9 cellular contexts compared by ENCODE assay signal in the genomic region with DNA sequence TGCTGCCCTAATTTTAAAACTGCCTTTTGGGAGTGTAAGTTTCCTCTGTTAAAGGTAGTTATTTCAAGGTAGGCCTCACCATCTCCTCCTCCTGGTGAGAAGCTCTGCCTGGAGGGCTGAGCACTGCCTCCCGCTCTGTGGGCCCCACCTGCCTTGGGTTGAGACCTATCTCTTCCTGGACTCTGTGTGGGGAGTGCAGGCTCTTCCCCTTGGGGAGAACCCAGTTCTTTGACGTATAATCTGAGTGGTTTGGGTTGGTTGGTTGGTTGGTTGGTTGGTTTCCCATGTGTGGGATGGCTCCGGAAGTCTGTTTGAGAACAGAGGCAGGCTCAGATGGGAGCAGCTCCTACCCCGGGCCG. TPM values are rescaled to one million over a fixed set of nuclear protein-coding genes. Genes with fewer than 3 reads are reported as not detected.
A peak's percentile ranks its signal among the peaks of the same experiment; 100 is the strongest.
DNase-seq lines count a peak whose midpoint lies in the region; ATAC-seq and TF ChIP-seq lines count a peak whose summit lies in the region.
"Had no signal": no experiment of that assay in that cellular context is flagged by ENCODE, and none has a peak within 500 bp of the region (broad histone marks: within the 10 kb centered on the region; RNA-seq: fewer than 3 reads in every experiment).

No MANE protein-coding gene starts in this region.

- H3K9me3 Mint-ChIP-seq in activated T-cell treated with anti-CD3 and anti-CD28 coated beads, Interleukin-2, amount 50 U/mL, for 72 hours: peaks cover 0 to 3% of the 10 kb centered on the region in 2 donors

- peaks cover 0 to 8% (median 3%) of the 10 kb centered on the region in 9 donors for H3K36me3 ChIP-seq in heart left ventricle
- H3K36me3 ChIP-seq in tibial nerve: peaks cover 0 to 4% (median 0%) of the 10 kb centered on the region in 3 donors

- no peak for TF ChIP-seq EP300 in tibial nerve (IDR thresholded peaks at IDR 0.05)

- H3K4me1 Mint-ChIP-seq in activated T-cell treated with anti-CD3 and anti-CD28 coated beads, Interleukin-2, amount 50 U/mL, for 72 hours (ENCODE audit: low read depth): peaks cover 59% of the 10 kb centered on the region

- H3K4me3 ChIP-seq in heart left ventricle: no peak overlapping the region
- H3K4me3 ChIP-seq in tibial nerve: no peak overlapping the region

- TF ChIP-seq CTCF in heart left ventricle (IDR thresholded peaks at IDR 0.05) (no peak), tibial nerve (IDR thresholded peaks at IDR 0.05) (no peak)

- no peaks in the 10 kb centered on the region for H3K27me3 ChIP-seq in heart left ventricle
- no peaks in the 10 kb centered on the region for H3K27me3 ChIP-seq in layer of hippocampus (ENCODE audit: control insufficient read depth, insufficient read depth, low read length)
- H3K27me3 ChIP-seq in tibial nerve: no peaks in the 10 kb centered on the region

- H3K27ac Mint-ChIP-seq in activated T-cell treated with anti-CD3 and anti-CD28 coated beads, Interleukin-2, amount 50 U/mL, for 72 hours: peak overlapping the region; percentile 88

- H3K9me3 ChIP-seq in heart left ventricle (no peaks in the 10 kb centered on the region), tibial nerve (no peaks in the 10 kb centered on the region)

- no peaks in the 10 kb centered on the region for H3K27me3 Mint-ChIP-seq in activated T-cell treated with anti-CD3 and anti-CD28 coated beads, Interleukin-2, amount 50 U/mL, for 72 hours (ENCODE audit: low read depth)

- peak overlapping the region; percentile 75 to 96 (median 92) for H3K27ac ChIP-seq in heart left ventricle
- peak overlapping the region; percentile 74 for H3K27ac ChIP-seq in layer of hippocampus (ENCODE audit: low read depth, low read length)
- H3K27ac ChIP-seq in tibial nerve: peak overlapping the region; percentile 73 to 95 (median 88)

- intact Hi-C loops in heart left ventricle (cut with DNase I) (no loop called here), left ventricle myocardium superior (cut with micrococcal nuclease) (no loop called here)

- H3K4me1 ChIP-seq in heart left ventricle: peaks cover 22 to 100% (median 86%) of the 10 kb centered on the region in 12 donors
- peaks cover 0 to 99% (median 71%) of the 10 kb centered on the region in 4 donors for H3K4me1 ChIP-seq in tibial nerve

- no peak for ATAC-seq in heart left ventricle
- ATAC-seq in left ventricle myocardium superior: no peak
- ATAC-seq in activated T-cell treated with anti-CD3 and anti-CD28 coated beads, Interleukin-2, amount 50 U/mL, for 72 hours (replicated peaks in 1 of 2): peak; percentile 60 to 73

- peak overlapping the region; percentile 67 to 82 for H3K4me3 Mint-ChIP-seq in activated T-cell treated with anti-CD3 and anti-CD28 coated beads, Interleukin-2, amount 50 U/mL, for 72 hours

- TF ChIP-seq POLR2A in heart left ventricle (IDR thresholded peaks at IDR 0.05) (no peak), tibial nerve (IDR thresholded peaks at IDR 0.05) (no peak)

- H3K36me3 Mint-ChIP-seq in activated T-cell treated with anti-CD3 and anti-CD28 coated beads, Interleukin-2, amount 50 U/mL, for 72 hours (ENCODE audit: insufficient read depth in 2 of 2): peaks cover 3 to 13% of the 10 kb centered on the region in 2 donors

- no peak for DNase-seq in heart left ventricle
- no peak for DNase-seq in left ventricle myocardium superior
- peak; percentile 50 to 63 for DNase-seq in activated T-cell treated with anti-CD3 and anti-CD28 coated beads, Interleukin-2, amount 50 U/mL, for 72 hours
- DNase-seq in tibial nerve (ENCODE audit: low spot score in 2 of 2): no peak
- DNase-seq in SIG-M5 treated with dmso at 0.1 percent for 504 hours (lab: John Stamatoyannopoulos, UW; ENCODE audit: unreplicated experiment): no peak
- DNase-seq in retina: no peak
- no peak for DNase-seq in NCI-H1694 (lab: John Stamatoyannopoulos, UW)

- 53 to 67% (median 66%) methylated on average over 5 of the region's 5 CpGs for WGBS in heart left ventricle, 4 donors
- WGBS in tibial nerve, 2 donors: 66 to 73% methylated on average over 5 of the region's 5 CpGs

RNA-seq across cellular contexts. Expression of a gene that starts 39.1 kb away (rescaled TPM):
- total RNA-seq in heart left ventricle (100 to 1,000 TPM; 124 to 307 (median 154) TPM), left ventricle myocardium superior (131 TPM), tibial nerve (100 to 1,000 TPM; 342 to 463 (median 382) TPM)
- polyA plus RNA-seq in heart left ventricle: 100 to 1,000 TPM; 100 to 107 TPM
- 100 to 1,000 TPM; 200 to 227 TPM for total RNA-seq in activated T-cell treated with anti-CD3 and anti-CD28 coated beads, Interleukin-2, amount 50 U/mL, for 72 hours

RNA-seq across cellular contexts. Expression of a gene that starts 57.8 kb away (rescaled TPM):
- total RNA-seq in heart left ventricle (1 to 10 TPM in 2 of 9 donors, under 1 TPM in 7; 0.36 to 1.8 (median 0.72) TPM), left ventricle myocardium superior (not detected), tibial nerve (1 to 10 TPM; 3.5 to 5.7 (median 4.8) TPM)
- polyA plus RNA-seq in heart left ventricle: 1 to 10 TPM in 1 of 2 donors, under 1 TPM in 1; 0.91 to 1.4 TPM
- 10 to 100 TPM in 1 of 2 donors, 1 to 10 TPM in 1; 8.3 to 15.2 TPM for total RNA-seq in activated T-cell treated with anti-CD3 and anti-CD28 coated beads, Interleukin-2, amount 50 U/mL, for 72 hours
- total RNA-seq: Daoy had no signal

Comparison
In these comparisons a context has a peak if more than half of its experiments do, and no peak if none do; other contexts are left out.
1. ATAC-seq: peak in activated T-cell treated with anti-CD3 and anti-CD28 coated beads, Interleukin-2, amount 50 U/mL, for 72 hours (2 of 2); none in heart left ventricle (0 of 4) and left ventricle myocardium superior (single experiment).
2. DNase-seq: peak in activated T-cell treated with anti-CD3 and anti-CD28 coated beads, Interleukin-2, amount 50 U/mL, for 72 hours (2 of 2); none in heart left ventricle (0 of 5), left ventricle myocardium superior (single experiment), tibial nerve (0 of 2), SIG-M5 treated with dmso at 0.1 percent for 504 hours (single experiment), retina (single experiment) and NCI-H1694 (single experiment).
3. Peak in every context shown above with its lines, with median percentiles within 50 percentile points of each other: H3K27ac ChIP-seq.